ENCODE assay signal across 17 cellular contexts in the genomic region with DNA sequence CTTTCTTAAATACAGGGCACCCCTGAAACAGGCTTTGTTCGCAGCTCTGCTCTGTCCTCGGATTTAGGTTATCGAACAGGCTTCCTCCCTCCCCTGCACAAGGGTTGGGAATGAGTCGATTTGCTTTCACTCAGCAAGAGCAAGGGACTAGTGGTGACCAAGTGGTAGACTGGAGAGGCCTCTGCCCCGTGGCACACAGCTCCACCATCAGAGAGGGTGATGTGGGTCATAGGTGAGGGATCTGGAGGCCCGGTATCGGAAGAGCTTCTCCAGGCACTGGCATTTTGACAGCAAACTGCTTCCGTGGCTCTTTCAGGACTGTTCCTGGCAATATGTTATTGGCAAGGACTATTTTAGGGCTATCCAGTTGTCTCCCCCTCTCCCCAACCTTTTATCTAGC. TPM values are rescaled to one million over a fixed set of nuclear protein-coding genes. Genes with fewer than 3 reads are reported as not detected.
DNase-seq lines count a peak whose midpoint lies in the region; ATAC-seq and TF ChIP-seq lines count a peak whose summit lies in the region.
"Had no signal": no experiment of that assay in that cellular context is flagged by ENCODE, and none has a peak within 500 bp of the region (broad histone marks: within the 10 kb centered on the region; RNA-seq: fewer than 3 reads in every experiment).

No MANE protein-coding gene starts in this region.

- no peak overlapping the region for H3K4me3 ChIP-seq in HUES64 (ENCODE audit: low read length)
- H3K4me3 ChIP-seq in colonic mucosa: no peak overlapping the region
- H3K4me3 ChIP-seq in lung: no peak overlapping the region
- H3K4me3 ChIP-seq in stomach: peak overlapping the region in 1 of 4 donors; percentile 32
- no peak overlapping the region for H3K4me3 ChIP-seq in ovary
- no peak overlapping the region for H3K4me3 ChIP-seq in effector memory CD4-positive, alpha-beta T cell (ENCODE audit: insufficient read depth, low read depth, low read length, poor library complexity, severe bottlenecking)
- H3K4me3 ChIP-seq: BLaER1, mucosa of descending colon had no signal

- H3K4me1 ChIP-seq in HUES64 (ENCODE audit: insufficient read depth, low read length): peaks cover 39% of the 10 kb centered on the region
- H3K4me1 ChIP-seq in colonic mucosa: no peaks in the 10 kb centered on the region
- peaks cover 0 to 2% of the 10 kb centered on the region in 2 donors for H3K4me1 ChIP-seq in lung (ENCODE audit: control insufficient read depth in 2 of 2, insufficient read depth in 2 of 2, low read length in 2 of 2)
- peaks cover 11 to 36% (median 19%) of the 10 kb centered on the region in 4 donors for H3K4me1 ChIP-seq in stomach
- no peaks in the 10 kb centered on the region for H3K4me1 ChIP-seq in ovary (ENCODE audit: insufficient read depth)
- no peaks in the 10 kb centered on the region for H3K4me1 ChIP-seq in effector memory CD4-positive, alpha-beta T cell (ENCODE audit: control insufficient read depth, insufficient read depth, low read length, poor library complexity, severe bottlenecking)

- no peak for TF ChIP-seq CTCF in colonic mucosa (IDR thresholded peaks at IDR 0.05)
- no peak for TF ChIP-seq CTCF in lung (IDR thresholded peaks at IDR 0.05; ENCODE audit: control extremely low read depth, extremely low read depth)
- TF ChIP-seq CTCF in stomach (IDR thresholded peaks at IDR 0.05): no peak
- TF ChIP-seq CTCF in ovary (IDR thresholded peaks at IDR 0.05): no peak

- 78% methylated on average over 8 of the region's 8 CpGs for WGBS in HUES64
- WGBS in lung, 2 donors: 64 to 77% methylated on average over 8 of the region's 8 CpGs
- WGBS in stomach, 5 donors: 24 to 46% (median 30%) methylated on average over 8 of the region's 8 CpGs
- WGBS in ovary, 3 donors: 50 to 68% (median 67%) methylated on average over 8 of the region's 8 CpGs

- TF ChIP-seq POLR2A in stomach (IDR thresholded peaks at IDR 0.05): no peak
- TF ChIP-seq POLR2A in ovary (IDR thresholded peaks at IDR 0.05): no peak

- H3K9me3 ChIP-seq in HUES64 (ENCODE audit: insufficient read depth, low read depth, low read length): no peaks in the 10 kb centered on the region
- H3K9me3 ChIP-seq in colonic mucosa: no peaks in the 10 kb centered on the region
- no peaks in the 10 kb centered on the region for H3K9me3 ChIP-seq in lung (ENCODE audit: control insufficient read depth in 2 of 2, insufficient read depth in 1 of 2, low read length in 1 of 2)
- no peaks in the 10 kb centered on the region for H3K9me3 ChIP-seq in stomach
- H3K9me3 ChIP-seq in ovary: no peaks in the 10 kb centered on the region
- no peaks in the 10 kb centered on the region for H3K9me3 ChIP-seq in effector memory CD4-positive, alpha-beta T cell (ENCODE audit: control insufficient read depth, low read length)
- H3K9me3 ChIP-seq: BLaER1, mucosa of descending colon had no signal

- H3K9ac ChIP-seq in HUES64 (ENCODE audit: low read depth, low read length) (peak overlapping the region; percentile 60; the same call in 1 of the 2 replicates), colonic mucosa (ENCODE audit: low read depth in 2 of 2, low read length in 2 of 2) (peak overlapping the region in 1 of 2 donors; percentile 98)
- H3K9ac ChIP-seq: BLaER1 had no signal

- H3K27ac ChIP-seq in HUES64 (ENCODE audit: low read depth, low read length) (peak overlapping the region; percentile 68), colonic mucosa (peak overlapping the region; percentile 84), lung (ENCODE audit: low read depth in 1 of 2, low read length in 1 of 2) (peak overlapping the region in 1 of 2 donors; percentile 90), stomach (peak overlapping the region; percentile 76 to 94 (median 92)), ovary (no peak overlapping the region)
- no peak overlapping the region for H3K27ac ChIP-seq in effector memory CD4-positive, alpha-beta T cell (ENCODE audit: insufficient read depth, low read length, poor library complexity, severe bottlenecking)
- H3K27ac ChIP-seq: BLaER1 had no signal

- peaks cover 35% of the 10 kb centered on the region for H3K36me3 ChIP-seq in HUES64 (ENCODE audit: insufficient read depth, low read length)
- H3K36me3 ChIP-seq in colonic mucosa: peaks cover 14% of the 10 kb centered on the region
- peaks cover 10 to 34% of the 10 kb centered on the region in 2 donors for H3K36me3 ChIP-seq in lung (ENCODE audit: control insufficient read depth in 2 of 2, insufficient read depth in 2 of 2, low read length in 2 of 2)
- peaks cover 34 to 61% (median 52%) of the 10 kb centered on the region in 4 donors for H3K36me3 ChIP-seq in stomach
- no peaks in the 10 kb centered on the region for H3K36me3 ChIP-seq in ovary
- peaks cover 32% of the 10 kb centered on the region for H3K36me3 ChIP-seq in effector memory CD4-positive, alpha-beta T cell (ENCODE audit: control insufficient read depth, insufficient read depth, low read length)

- peak; percentile 40 for DNase-seq in colonic mucosa
- peak; percentile 39 for DNase-seq in lung (ENCODE audit: low spot score)
- DNase-seq in stomach: peak; percentile 33
- DNase-seq in ovary: no peak
- no peak for DNase-seq in effector memory CD4-positive, alpha-beta T cell
- DNase-seq: activated CD4-positive, alpha-beta memory T cell treated with anti-CD3 and anti-CD28 coated beads, Interleukin-2, amount 10 ng/mL, durations not matched to agents 7 days and 5 days; cerebellar nuclear complex; immature natural killer cell; NCI-H1694 treated with DMSO at 0.1 percent for 48 hours; stimulated activated CD4-positive, alpha-beta T cell treated with anti-CD3 and anti-CD28 coated beads, Interleukin-12 subunit alpha, Interleukin-12 subunit beta, amount 100 ng/mL, for 4 hours; stimulated activated naive CD8-positive, alpha-beta T cell treated with anti-CD3 and anti-CD28 coated beads, Interleukin-15, amount 100 ng/mL, for 72 hours had no signal

- intact Hi-C loops in colonic mucosa (cut with DNase I): no loop called here
- intact Hi-C loops in stomach (cut with DNase I; ENCODE audit: low total_unique reads): no loop called here
- intact Hi-C loops in ovary (cut with DNase I): loop anchor here in 3 of 4 donors (5.0 to 10.0 kb wide), 3 partner anchors 115 to 308 kb away; a partner anchor contains a TSS

- TF ChIP-seq EP300 in stomach (IDR thresholded peaks at IDR 0.05) (no peak), ovary (IDR thresholded peaks at IDR 0.05) (no peak)

- H3K27me3 ChIP-seq in HUES64 (ENCODE audit: insufficient read depth, low read length) (no peaks in the 10 kb centered on the region), colonic mucosa (no peaks in the 10 kb centered on the region), lung (ENCODE audit: control insufficient read depth, insufficient read depth) (no peaks in the 10 kb centered on the region), stomach (no peaks in the 10 kb centered on the region), ovary (no peaks in the 10 kb centered on the region)
- H3K27me3 ChIP-seq in effector memory CD4-positive, alpha-beta T cell (replicated peaks; ENCODE audit: control insufficient read depth, insufficient read depth, low read length, poor library complexity, severe bottlenecking): no peaks in the 10 kb centered on the region
- H3K27me3 ChIP-seq: BLaER1 had no signal

- no peak for ATAC-seq in lung (ENCODE audit: insufficient read depth, low FRiP score)
- ATAC-seq in GM21528 (IDR thresholded peaks at IDR 0.05; ENCODE audit: low FRiP score, unreplicated experiment): no peak
- no peak for ATAC-seq in GM18502 (IDR thresholded peaks at IDR 0.05; ENCODE audit: poor library complexity, unreplicated experiment)
- ATAC-seq: mucosa of descending colon; SK-N-SH treated with all-trans-retinoic acid at 6 μM for 48 hours; stimulated activated naive CD8-positive, alpha-beta T cell treated with anti-CD3 and anti-CD28 coated beads, Interleukin-15, amount 100 ng/mL, for 72 hours had no signal

RNA-seq across cellular contexts. Expression of a gene that starts 3.1 kb away (rescaled TPM):
- polyA plus RNA-seq in HUES64 (2013, experiment 1 of 2): 2.7 TPM
- polyA plus RNA-seq in HUES64 (2013, experiment 2 of 2): 3.0 TPM
- total RNA-seq in colonic mucosa (1,000 to 10,000 TPM in 1 of 2 donors, 100 to 1,000 TPM in 1; 749 to 1,162 TPM), lung (100 to 1,000 TPM; 150 to 219 TPM), stomach (1,000 to 10,000 TPM in 1 of 5 donors, 100 to 1,000 TPM in 4; 174 to 1,083 (median 289) TPM), ovary (1,000 to 10,000 TPM in 1 of 7 donors, 10 to 100 TPM in 2, 1 to 10 TPM in 2, under 1 TPM in 2; 0.35 to 1,154 (median 5.5) TPM)
- polyA plus RNA-seq in lung (100 to 1,000 TPM; 143 to 148 TPM), stomach (100 to 1,000 TPM; 146 to 253 (median 242) TPM), ovary (1 to 10 TPM in 1 of 2 donors, under 1 TPM in 1; 0.05 to 1.3 TPM)

RNA-seq across cellular contexts. Expression of a gene that starts 24.8 kb away (rescaled TPM):
- polyA plus RNA-seq in HUES64 (2013, experiment 1 of 2): 31.1 TPM
- 37.5 TPM for polyA plus RNA-seq in HUES64 (2013, experiment 2 of 2)
- total RNA-seq in colonic mucosa: 100 to 1,000 TPM; 142 to 147 TPM
- total RNA-seq in lung: 10 to 100 TPM; 40.7 to 74.9 TPM
- polyA plus RNA-seq in lung: 10 to 100 TPM; 45.9 to 49.2 TPM
- 100 to 1,000 TPM in 3 of 5 donors, 10 to 100 TPM in 2; 23.3 to 900 (median 102) TPM for total RNA-seq in stomach
- 10 to 100 TPM; 31.6 to 38.6 (median 37.6) TPM for polyA plus RNA-seq in stomach
- total RNA-seq in ovary: 10 to 100 TPM; 37.5 to 76.2 (median 43.9) TPM
- 10 to 100 TPM; 32.4 to 49.5 TPM for polyA plus RNA-seq in ovary

RNA-seq across cellular contexts. Expression of a gene that starts 52.0 kb away (rescaled TPM):
- 48.7 TPM for polyA plus RNA-seq in HUES64 (2013, experiment 1 of 2)
- 46.6 TPM for polyA plus RNA-seq in HUES64 (2013, experiment 2 of 2)
- total RNA-seq in colonic mucosa: 10 to 100 TPM; 63.4 to 84.7 TPM
- 10 to 100 TPM; 25.9 to 44.4 TPM for total RNA-seq in lung
- 10 to 100 TPM; 26.1 to 56.1 TPM for polyA plus RNA-seq in lung
- 10 to 100 TPM in 2 of 5 donors, 1 to 10 TPM in 3; 3.2 to 47.0 (median 7.1) TPM for total RNA-seq in stomach
- polyA plus RNA-seq in stomach: 10 to 100 TPM; 26.1 to 48.8 (median 37.4) TPM
- total RNA-seq in ovary: 10 to 100 TPM; 19.9 to 38.1 (median 29.7) TPM
- 10 to 100 TPM; 23.2 to 31.5 TPM for polyA plus RNA-seq in ovary

Comparison
In these comparisons a context has a peak if more than half of its experiments do, and no peak if none do; other contexts are left out.
1. H3K27ac ChIP-seq: peak in HUES64 (single experiment), colonic mucosa (single experiment) and stomach (5 of 5); none in ovary (0 of 2) and effector memory CD4-positive, alpha-beta T cell (single experiment).
2. DNase-seq: peak in colonic mucosa (single experiment), lung (single experiment) and stomach (single experiment); none in ovary (0 of 5) and effector memory CD4-positive, alpha-beta T cell (0 of 3).
3. intact Hi-C loops: an anchor here in ovary (5.0 to 10.0 kb wide); none called in colonic mucosa and stomach.